Comparison of ENCODE assay signal across 1 cellular context in genomic region chr17:5161793-5162192, GRCh38. TPM values are rescaled to one million over a fixed set of nuclear protein-coding genes. Genes with fewer than 3 reads are reported as not detected.
"Had no signal": no experiment of that assay in that cellular context is flagged by ENCODE, and none has a peak within 500 bp of the region (broad histone marks: within the 10 kb centered on the region; RNA-seq: fewer than 3 reads in every experiment).

No MANE protein-coding gene starts in this region.

RNA-seq across cellular contexts. Expression of gene USP6, which starts 46.0 kb away (rescaled TPM):
- polyA plus RNA-seq: keratinocyte had no signal
